ENCODE assay signal across 24 cellular contexts in genomic region chr3:134430174-134430573, GRCh38. TPM values are rescaled to one million over a fixed set of nuclear protein-coding genes. Genes with fewer than 3 reads are reported as not detected.
DNase-seq lines count a peak whose midpoint lies in the region; ATAC-seq and TF ChIP-seq lines count a peak whose summit lies in the region.
"Had no signal": no experiment of that assay in that cellular context is flagged by ENCODE, and none has a peak within 500 bp of the region (broad histone marks: within the 10 kb centered on the region; RNA-seq: fewer than 3 reads in every experiment).

No MANE protein-coding gene starts in this region.

- POLR2A ChIA-PET in naive thymus-derived CD4-positive, alpha-beta T cell (lab: Charles Lee), result no interaction called here

- ATAC-seq in HG03521 (IDR thresholded peaks at IDR 0.05; ENCODE audit: unreplicated experiment) (no peak), left colon (no peak)
- no peak for ATAC-seq in naive thymus-derived CD4-positive, alpha-beta T cell
- ATAC-seq: A549, GM12878, Panc1 had no signal

- H3K27ac ChIP-seq in endodermal cell (ENCODE audit: low read depth, low read length), result no peak overlapping the region
- no peak overlapping the region for H3K27ac ChIP-seq in naive thymus-derived CD4-positive, alpha-beta T cell (ENCODE audit: low read depth, low read length)
- H3K27ac ChIP-seq: SK-N-MC had no signal

- in situ Hi-C loops in astrocyte of the spinal cord (cut with HindIII; ENCODE audit: low sequenced_read_pairs), result no loop called here

- intact Hi-C loops in naive thymus-derived CD4-positive, alpha-beta T cell (cut with micrococcal nuclease), result no loop called here
- intact Hi-C loops in left colon (cut with DNase I, micrococcal nuclease), result no loop called here

- no peaks in the 10 kb centered on the region for H3K36me3 Mint-ChIP-seq in endodermal cell (ENCODE audit: low read depth)
- H3K36me3 Mint-ChIP-seq in naive thymus-derived CD4-positive, alpha-beta T cell, result no peaks in the 10 kb centered on the region
- H3K36me3 Mint-ChIP-seq: CD4-positive, alpha-beta memory T cell had no signal

- 92% methylated on average over 4 of the region's 4 CpGs for WGBS in endodermal cell (ENCODE audit: insufficient coverage in 1 of 2, insufficient read length in 1 of 2), 2 experiments

- no peaks in the 10 kb centered on the region for H3K4me1 ChIP-seq in endodermal cell (ENCODE audit: control insufficient read depth, insufficient read depth, low read length)
- H3K4me1 ChIP-seq in naive thymus-derived CD4-positive, alpha-beta T cell (ENCODE audit: control insufficient read depth in 2 of 2, insufficient read depth in 2 of 2, low read length in 2 of 2), result no peaks in the 10 kb centered on the region
- H3K4me1 ChIP-seq: HAP-1 had no signal

- no peaks in the 10 kb centered on the region for H3K4me1 Mint-ChIP-seq in endodermal cell
- H3K4me1 Mint-ChIP-seq in naive thymus-derived CD4-positive, alpha-beta T cell, result no peaks in the 10 kb centered on the region
- H3K4me1 Mint-ChIP-seq: CD4-positive, alpha-beta memory T cell had no signal

- peaks cover under 1% of the 10 kb centered on the region for H3K9me3 Mint-ChIP-seq in endodermal cell
- H3K9me3 Mint-ChIP-seq in naive thymus-derived CD4-positive, alpha-beta T cell, result no peaks in the 10 kb centered on the region
- H3K9me3 Mint-ChIP-seq: CD4-positive, alpha-beta memory T cell; HFFc6 had no signal

- CTCF ChIA-PET in naive thymus-derived CD4-positive, alpha-beta T cell (lab: Charles Lee), result no interaction called here

- DNase-seq in EH (ENCODE audit: low read depth) (peak; percentile 19), M059J (ENCODE audit: low read depth) (peak; percentile 38), RPMI8226 (peak; percentile 58), astrocyte of the spinal cord (ENCODE audit: low read depth, low spot score) (peak; percentile 26), endodermal cell (no peak), left colon (no peak)
- DNase-seq in naive thymus-derived CD4-positive, alpha-beta T cell, result no peak
- DNase-seq: CD4-positive, alpha-beta memory T cell; COR-L47; GDM1; GOT3; HFFc6; Karpas-422; NCI-H1105 treated with DMSO at 0.1 percent for 48 hours; NCI-H2029 treated with DMSO at 0.1 percent for 48 hours; NCI-H446 treated with DMSO at 0.1 percent for 48 hours; NCI-H526; SIG-M5 had no signal

- no peaks in the 10 kb centered on the region for H3K27me3 ChIP-seq in endodermal cell (ENCODE audit: control insufficient read depth, insufficient read depth, low read length, poor library complexity, severe bottlenecking)
- no peaks in the 10 kb centered on the region for H3K27me3 ChIP-seq in naive thymus-derived CD4-positive, alpha-beta T cell (ENCODE audit: control insufficient read depth in 2 of 2, insufficient read depth in 2 of 2, low read length in 2 of 2)

- H3K27ac Mint-ChIP-seq in endodermal cell, result no peak overlapping the region
- H3K27ac Mint-ChIP-seq in naive thymus-derived CD4-positive, alpha-beta T cell, result no peak overlapping the region
- H3K27ac Mint-ChIP-seq: CD4-positive, alpha-beta memory T cell had no signal

- peaks cover 4% of the 10 kb centered on the region for H3K27me3 Mint-ChIP-seq in endodermal cell (ENCODE audit: insufficient read depth)
- peaks cover 5 to 25% (median 14%) of the 10 kb centered on the region in 5 donors for H3K27me3 Mint-ChIP-seq in naive thymus-derived CD4-positive, alpha-beta T cell

- H3K4me3 Mint-ChIP-seq in endodermal cell, result no peak overlapping the region
- H3K4me3 Mint-ChIP-seq in naive thymus-derived CD4-positive, alpha-beta T cell, result no peak overlapping the region
- H3K4me3 Mint-ChIP-seq: CD4-positive, alpha-beta memory T cell; HFFc6 had no signal

- no peak overlapping the region for H3K4me3 ChIP-seq in astrocyte of the spinal cord (ENCODE audit: low read depth, low read length)
- H3K4me3 ChIP-seq in endodermal cell (ENCODE audit: low read length), result no peak overlapping the region
- H3K4me3 ChIP-seq in naive thymus-derived CD4-positive, alpha-beta T cell (ENCODE audit: low read length), result no peak overlapping the region
- H3K4me3 ChIP-seq: A549, GM12878, HAP-1, SK-N-MC had no signal

- H3K36me3 ChIP-seq in endodermal cell (ENCODE audit: control insufficient read depth, insufficient read depth, low read length), result no peaks in the 10 kb centered on the region
- H3K36me3 ChIP-seq in naive thymus-derived CD4-positive, alpha-beta T cell (ENCODE audit: control insufficient read depth in 2 of 3, insufficient read depth in 3 of 3, low read length in 3 of 3), result no peaks in the 10 kb centered on the region
- H3K36me3 ChIP-seq: HAP-1 had no signal

- no peak overlapping the region for H3K9ac ChIP-seq in endodermal cell (ENCODE audit: extremely low read depth, low read length, poor library complexity, severe bottlenecking)

- TF ChIP-seq CTCF in astrocyte of the spinal cord (IDR thresholded peaks at IDR 0.05; ENCODE audit: low read depth, low read length), result no peak
- TF ChIP-seq CTCF in endodermal cell (conservative IDR thresholded peaks at IDR 0.05), result no peak

- no peaks in the 10 kb centered on the region for H3K9me3 ChIP-seq in endodermal cell (ENCODE audit: control insufficient read depth, low read length)
- no peaks in the 10 kb centered on the region for H3K9me3 ChIP-seq in naive thymus-derived CD4-positive, alpha-beta T cell (ENCODE audit: control insufficient read depth in 2 of 3, low read length in 3 of 3)
- H3K9me3 ChIP-seq: A549, HAP-1 had no signal

RNA-seq across cellular contexts. Expression of gene ANAPC13, which starts 55.6 kb away (rescaled TPM):
- total RNA-seq in M059J (2014; rRNA removed; shearing (Covaris generic)), result 208 and 216 TPM in 2 replicates
- total RNA-seq in endodermal cell, result 10 to 100 TPM; 28.6 to 29.3 TPM
- polyA plus RNA-seq in endodermal cell (2013, experiment 1 of 2), result 86.7 TPM
- 81.0 TPM for polyA plus RNA-seq in endodermal cell (2013, experiment 2 of 2)
- 10 to 100 TPM; 21.2 to 36.7 (median 25.0) TPM for total RNA-seq in naive thymus-derived CD4-positive, alpha-beta T cell
- polyA plus RNA-seq in naive thymus-derived CD4-positive, alpha-beta T cell, result 100 to 1,000 TPM in 1 of 2 donors, 10 to 100 TPM in 1; 98.8 to 110 TPM
- total RNA-seq in left colon, result 10 to 100 TPM; 30.0 to 34.1 TPM

RNA-seq across cellular contexts. Expression of gene CEP63, which starts 55.7 kb away (rescaled TPM):
- 20.7 and 26.3 TPM in 2 replicates for total RNA-seq in M059J (2014; rRNA removed; shearing (Covaris generic))
- 10 to 100 TPM; 21.2 to 33.0 TPM for total RNA-seq in endodermal cell
- 28.7 TPM for polyA plus RNA-seq in endodermal cell (2013, experiment 1 of 2)
- 30.2 TPM for polyA plus RNA-seq in endodermal cell (2013, experiment 2 of 2)
- 10 to 100 TPM; 21.1 to 42.3 (median 26.4) TPM for total RNA-seq in naive thymus-derived CD4-positive, alpha-beta T cell
- 10 to 100 TPM; 25.2 to 56.3 TPM for polyA plus RNA-seq in naive thymus-derived CD4-positive, alpha-beta T cell
- 10 to 100 TPM; 19.7 to 20.5 TPM for total RNA-seq in left colon

RNA-seq across cellular contexts. Expression of gene AMOTL2, which starts 55.9 kb away (rescaled TPM):
- 71.9 and 96.1 TPM in 2 replicates for total RNA-seq in M059J (2014; rRNA removed; shearing (Covaris generic))
- total RNA-seq in endodermal cell, result 100 to 1,000 TPM; 109 to 153 TPM
- 59.2 TPM for polyA plus RNA-seq in endodermal cell (2013, experiment 1 of 2)
- polyA plus RNA-seq in endodermal cell (2013, experiment 2 of 2), result 56.9 TPM
- total RNA-seq in naive thymus-derived CD4-positive, alpha-beta T cell, result not detected
- polyA plus RNA-seq in naive thymus-derived CD4-positive, alpha-beta T cell, result under 1 TPM in 1 of 2 donors, not detected in 1; 0.10 TPM
- total RNA-seq in left colon, result 10 to 100 TPM; 17.6 to 18.7 TPM

Comparison
In these comparisons a context has a peak if more than half of its experiments do, and no peak if none do; other contexts are left out.
1. DNase-seq: peak in EH (single experiment), M059J (single experiment), RPMI8226 (single experiment) and astrocyte of the spinal cord (single experiment); none in endodermal cell (single experiment), naive thymus-derived CD4-positive, alpha-beta T cell (0 of 9) and left colon (0 of 2).
2. RNA of gene AMOTL2, which starts 55.9 kb away (total RNA-seq): 109 to 153 TPM in endodermal cell, 71.9 to 96.1 TPM in M059J and 17.6 to 18.7 TPM in left colon; not detected in naive thymus-derived CD4-positive, alpha-beta T cell; every median in the first group is over 10 times any median in the second.